16 cellular contexts compared by ENCODE assay signal in the genomic region with DNA sequence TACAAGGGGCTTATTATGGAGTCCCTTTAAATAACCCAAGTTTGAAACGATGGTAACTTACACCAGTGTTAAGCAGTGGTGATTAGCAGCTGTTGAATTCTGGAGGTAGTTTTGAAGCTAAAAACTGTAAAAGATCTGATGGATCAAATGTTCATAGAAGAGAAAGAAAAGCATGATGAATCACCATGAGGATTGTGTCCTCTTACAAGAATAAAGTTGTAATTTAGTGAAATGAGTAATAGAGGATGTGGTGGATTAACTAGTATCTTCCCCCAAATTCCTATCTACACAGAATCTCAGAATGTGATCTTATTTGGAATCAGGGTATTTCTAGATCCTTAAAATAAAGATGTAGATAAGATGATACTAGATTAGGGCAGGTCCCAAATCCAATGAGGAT.
A peak's percentile ranks its signal among the peaks of the same experiment; 100 is the strongest.
DNase-seq lines count a peak whose midpoint lies in the region; ATAC-seq lines count a peak whose summit lies in the region.
"Had no signal": no experiment of that assay in that cellular context is flagged by ENCODE, and none has a peak within 500 bp of the region (broad histone marks: within the 10 kb centered on the region; RNA-seq: fewer than 3 reads in every experiment).

No MANE protein-coding gene starts in this region.

- no peak overlapping the region for H3K9ac ChIP-seq in BLaER1 treated with 17β-estradiol and CSF1 and Interleukin-3, amounts not matched to agents 10 nM and 100 nM

- ATAC-seq in Right ventricle myocardium inferior = no peak

- H3K36me3 ChIP-seq in BLaER1 treated with 17β-estradiol and CSF1 and Interleukin-3, amounts not matched to agents 10 nM and 100 nM = no peaks in the 10 kb centered on the region

- H3K9me3 ChIP-seq in BLaER1 treated with 17β-estradiol and CSF1 and Interleukin-3, amounts not matched to agents 10 nM and 100 nM (replicated peaks in 1 of 11) = no peaks in the 10 kb centered on the region

- peak overlapping the region in 1 of 11 experiments; percentile 7; a peak in 2 of 22 replicates for H3K27ac ChIP-seq in BLaER1 treated with 17β-estradiol and CSF1 and Interleukin-3, amounts not matched to agents 10 nM and 100 nM
- H3K27ac ChIP-seq: C4-2B had no signal

- intact Hi-C loops in Right ventricle myocardium inferior (cut with DNase I) = no loop called here

- no peaks in the 10 kb centered on the region for H4K20me1 ChIP-seq in BLaER1 treated with 17β-estradiol and CSF1 and Interleukin-3, amounts not matched to agents 10 nM and 100 nM

- H3K4me1 ChIP-seq in BLaER1 treated with 17β-estradiol and CSF1 and Interleukin-3, amounts not matched to agents 10 nM and 100 nM = peaks cover 13 to 27% (median 22%) of the 10 kb centered on the region in 10 experiments; a peak in 18 of 20 replicates

- DNase-seq in M059J (ENCODE audit: low read depth) = peak; percentile 21
- DNase-seq in fibroblast of peridontal ligament (ENCODE audit: extremely low read depth) = peak; percentile 56
- peak; percentile 28 for DNase-seq in skeletal muscle cell (ENCODE audit: low read depth)
- no peak for DNase-seq in Right ventricle myocardium inferior (ENCODE audit: missing footprints)
- no peak for DNase-seq in stimulated activated CD4-positive, alpha-beta T cell treated with anti-CD3 and anti-CD28 coated beads, Interleukin-4, amount 100 ng/mL, for 24 hours
- no peak for DNase-seq in DMS153 (lab: John Stamatoyannopoulos, UW)
- DNase-seq in H4 (ENCODE audit: low spot score) = no peak
- DNase-seq: COR-L47, H9, Kasumi-1, NCI-H187, NCI-H2171 treated with DMSO at 0.1 percent for 48 hours, NCI-H446 treated with DMSO at 0.1 percent for 48 hours, NCI-H748 treated with DMSO at 0.1 percent for 48 hours had no signal

- H3K4me3 ChIP-seq in BLaER1 treated with 17β-estradiol and CSF1 and Interleukin-3, amounts not matched to agents 10 nM and 100 nM = no peak overlapping the region
- H3K4me3 ChIP-seq in skeletal muscle cell (ENCODE audit: low read depth, low read length) = no peak overlapping the region

- H3K27me3 ChIP-seq in BLaER1 treated with 17β-estradiol and CSF1 and Interleukin-3, amounts not matched to agents 10 nM and 100 nM = no peaks in the 10 kb centered on the region

- H3K4me2 ChIP-seq in BLaER1 treated with 17β-estradiol and CSF1 and Interleukin-3, amounts not matched to agents 10 nM and 100 nM = peak overlapping the region; percentile 25 to 80 (median 53); a peak in 16 of 22 replicates

Comparison
In these comparisons a context has a peak if more than half of its experiments do, and no peak if none do; other contexts are left out.
1. DNase-seq: peak in M059J (single experiment), fibroblast of peridontal ligament (single experiment) and skeletal muscle cell (single experiment); none in Right ventricle myocardium inferior (single experiment), stimulated activated CD4-positive, alpha-beta T cell treated with anti-CD3 and anti-CD28 coated beads, Interleukin-4, amount 100 ng/mL, for 24 hours (single experiment), DMS153 (single experiment) and H4 (single experiment).